1 cellular context compared by ENCODE assay signal in genomic region chr7:107147464-107148214, GRCh38.
TF ChIP-seq lines count a peak whose summit lies in the region.

No MANE protein-coding gene starts in this region.

TF ChIP-seq in K562, 482 proteins besides CTCF, POLR2A, EP300 and RAD21:
- TF ChIP-seq HDAC2 (IDR thresholded peaks at IDR 0.05) (peak; percentile 39; the same call in 1 of the 2 replicates), ZNF121 (CRISPR knock-in tag; conservative IDR thresholded peaks at IDR 0.05) (no peak), TBP (optimal IDR thresholded peaks at IDR 0.05; ENCODE audit: low read depth, low read length) (no peak), MNT (conservative IDR thresholded peaks at IDR 0.05) (0 out of 4 replicates have a peak, but pooled peaks have one; percentile 19 to 35), SMC3 (conservative IDR thresholded peaks at IDR 0.05; ENCODE audit: insufficient read depth, low read depth, low read length) (peak; percentile 61; the same call in 1 of the 2 replicates), KLF6 (CRISPR knock-in tag; IDR thresholded peaks at IDR 0.05; ENCODE audit: borderline replicate concordance) (no peak), RB1 (IDR thresholded peaks at IDR 0.05; ENCODE audit: low read depth) (peak; percentile 14; the same call in 1 of the 2 replicates), KAT2B (IDR thresholded peaks at IDR 0.05; ENCODE audit: low read depth, low read length) (no peak), MECOM (CRISPR knock-in tag; IDR thresholded peaks at IDR 0.05) (no peak), TCF15 (CRISPR knock-in tag; IDR thresholded peaks at IDR 0.05) (no peak), SMAD2 (IDR thresholded peaks at IDR 0.05; ENCODE audit: low read depth, low read length) (no peak), RFX1 (IDR thresholded peaks at IDR 0.05) (0 out of 2 replicates have a peak, but pooled peaks have one; percentile 9), WHSC1 (IDR thresholded peaks at IDR 0.05; ENCODE audit: low read length) (no peak), LARP7 (IDR thresholded peaks at IDR 0.05) (no peak), ZNF766 (CRISPR knock-in tag; conservative IDR thresholded peaks at IDR 0.05) (no peak), HMGN3 (IDR thresholded peaks at IDR 0.05; ENCODE audit: borderline replicate concordance, extremely low read depth, insufficient read length, low read depth, low read length) (no peak), ZNF561 (CRISPR knock-in tag; conservative IDR thresholded peaks at IDR 0.05) (no peak), MAFG (tag; conservative IDR thresholded peaks at IDR 0.05) (peak; percentile 70; the same call in 1 of the 2 replicates), NFE2L1 (tag; IDR thresholded peaks at IDR 0.05; ENCODE audit: borderline replicate concordance, low read depth) (peak; percentile 41; the same call in 1 of the 2 replicates), SMAD3 (CRISPR knock-in tag; conservative IDR thresholded peaks at IDR 0.05) (0 out of 2 replicates have a peak, but pooled peaks have one; percentile 31), C11orf30 (IDR thresholded peaks at IDR 0.05; ENCODE audit: low read depth) (peak; percentile 53; the same call in 1 of the 2 replicates), PHB (CRISPR knock-in tag; IDR thresholded peaks at IDR 0.05) (no peak), MIER1 (IDR thresholded peaks at IDR 0.05; ENCODE audit: low read depth) (no peak), BDP1 (IDR thresholded peaks at IDR 0.05; ENCODE audit: insufficient read depth, insufficient read length) (no peak), HMG20A (CRISPR knock-in tag; conservative IDR thresholded peaks at IDR 0.05) (0 out of 2 replicates have a peak, but pooled peaks have one; percentile 39), KLF16 (IDR thresholded peaks at IDR 0.05) (peak; percentile 48; the same call in 1 of the 2 replicates), PCBP1 (IDR thresholded peaks at IDR 0.05; ENCODE audit: low read depth, low read length, poor library complexity, severe bottlenecking) (no peak), BRD4 (IDR thresholded peaks at IDR 0.05) (0 out of 2 replicates have a peak, but pooled peaks have one; percentile 34), ZSCAN29 (IDR thresholded peaks at IDR 0.05) (no peak), KDM1A (IDR thresholded peaks at IDR 0.05) (peak; percentile 68 to 71), DEAF1 (CRISPR knock-in tag; IDR thresholded peaks at IDR 0.05) (peak; percentile 71), ZNF316 (IDR thresholded peaks at IDR 0.05) (peak; percentile 81), NFE2 (IDR thresholded peaks at IDR 0.05; ENCODE audit: low read depth) (0 out of 2 replicates have a peak, but pooled peaks have one; percentile 11), HDAC3 (IDR thresholded peaks at IDR 0.05; ENCODE audit: borderline replicate concordance, partially characterized antibody) (peak; percentile 14), ZZZ3 (IDR thresholded peaks at IDR 0.05) (peak; percentile 61; the same call in 1 of the 2 replicates), ZNF134 (CRISPR knock-in tag; conservative IDR thresholded peaks at IDR 0.05) (0 out of 2 replicates have a peak, but pooled peaks have one; percentile 28), MED1 (CRISPR knock-in tag; IDR thresholded peaks at IDR 0.05; ENCODE audit: borderline replicate concordance) (no peak), ZC3H8 (IDR thresholded peaks at IDR 0.05) (no peak), TEAD4 (IDR thresholded peaks at IDR 0.05; ENCODE audit: low read length) (peak; percentile 34; the same call in 1 of the 2 replicates), TEAD4 (CRISPR knock-in tag; IDR thresholded peaks at IDR 0.05; ENCODE audit: borderline replicate concordance) (no peak)
- TF ChIP-seq, protein P1, sequence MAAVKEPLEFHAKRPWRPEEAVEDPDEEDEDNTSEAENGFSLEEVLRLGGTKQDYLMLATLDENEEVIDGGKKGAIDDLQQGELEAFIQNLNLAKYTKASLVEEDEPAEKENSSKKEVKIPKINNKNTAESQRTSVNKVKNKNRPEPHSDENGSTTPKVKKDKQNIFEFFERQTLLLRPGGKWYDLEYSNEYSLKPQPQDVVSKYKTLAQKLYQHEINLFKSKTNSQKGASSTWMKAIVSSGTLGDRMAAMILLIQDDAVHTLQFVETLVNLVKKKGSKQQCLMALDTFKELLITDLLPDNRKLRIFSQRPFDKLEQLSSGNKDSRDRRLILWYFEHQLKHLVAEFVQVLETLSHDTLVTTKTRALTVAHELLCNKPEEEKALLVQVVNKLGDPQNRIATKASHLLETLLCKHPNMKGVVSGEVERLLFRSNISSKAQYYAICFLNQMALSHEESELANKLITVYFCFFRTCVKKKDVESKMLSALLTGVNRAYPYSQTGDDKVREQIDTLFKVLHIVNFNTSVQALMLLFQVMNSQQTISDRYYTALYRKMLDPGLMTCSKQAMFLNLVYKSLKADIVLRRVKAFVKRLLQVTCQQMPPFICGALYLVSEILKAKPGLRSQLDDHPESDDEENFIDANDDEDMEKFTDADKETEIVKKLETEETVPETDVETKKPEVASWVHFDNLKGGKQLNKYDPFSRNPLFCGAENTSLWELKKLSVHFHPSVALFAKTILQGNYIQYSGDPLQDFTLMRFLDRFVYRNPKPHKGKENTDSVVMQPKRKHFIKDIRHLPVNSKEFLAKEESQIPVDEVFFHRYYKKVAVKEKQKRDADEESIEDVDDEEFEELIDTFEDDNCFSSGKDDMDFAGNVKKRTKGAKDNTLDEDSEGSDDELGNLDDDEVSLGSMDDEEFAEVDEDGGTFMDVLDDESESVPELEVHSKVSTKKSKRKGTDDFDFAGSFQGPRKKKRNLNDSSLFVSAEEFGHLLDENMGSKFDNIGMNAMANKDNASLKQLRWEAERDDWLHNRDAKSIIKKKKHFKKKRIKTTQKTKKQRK (IDR thresholded peaks at IDR 0.05; ENCODE audit: borderline replicate concordance, low read depth, low read length): no peak
- TF ChIP-seq, protein P2, sequence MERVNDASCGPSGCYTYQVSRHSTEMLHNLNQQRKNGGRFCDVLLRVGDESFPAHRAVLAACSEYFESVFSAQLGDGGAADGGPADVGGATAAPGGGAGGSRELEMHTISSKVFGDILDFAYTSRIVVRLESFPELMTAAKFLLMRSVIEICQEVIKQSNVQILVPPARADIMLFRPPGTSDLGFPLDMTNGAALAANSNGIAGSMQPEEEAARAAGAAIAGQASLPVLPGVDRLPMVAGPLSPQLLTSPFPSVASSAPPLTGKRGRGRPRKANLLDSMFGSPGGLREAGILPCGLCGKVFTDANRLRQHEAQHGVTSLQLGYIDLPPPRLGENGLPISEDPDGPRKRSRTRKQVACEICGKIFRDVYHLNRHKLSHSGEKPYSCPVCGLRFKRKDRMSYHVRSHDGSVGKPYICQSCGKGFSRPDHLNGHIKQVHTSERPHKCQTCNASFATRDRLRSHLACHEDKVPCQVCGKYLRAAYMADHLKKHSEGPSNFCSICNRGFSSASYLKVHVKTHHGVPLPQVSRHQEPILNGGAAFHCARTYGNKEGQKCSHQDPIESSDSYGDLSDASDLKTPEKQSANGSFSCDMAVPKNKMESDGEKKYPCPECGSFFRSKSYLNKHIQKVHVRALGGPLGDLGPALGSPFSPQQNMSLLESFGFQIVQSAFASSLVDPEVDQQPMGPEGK (CRISPR knock-in tag; IDR thresholded peaks at IDR 0.05; ENCODE audit: borderline replicate concordance): no peak
- TF ChIP-seq, protein P3, sequence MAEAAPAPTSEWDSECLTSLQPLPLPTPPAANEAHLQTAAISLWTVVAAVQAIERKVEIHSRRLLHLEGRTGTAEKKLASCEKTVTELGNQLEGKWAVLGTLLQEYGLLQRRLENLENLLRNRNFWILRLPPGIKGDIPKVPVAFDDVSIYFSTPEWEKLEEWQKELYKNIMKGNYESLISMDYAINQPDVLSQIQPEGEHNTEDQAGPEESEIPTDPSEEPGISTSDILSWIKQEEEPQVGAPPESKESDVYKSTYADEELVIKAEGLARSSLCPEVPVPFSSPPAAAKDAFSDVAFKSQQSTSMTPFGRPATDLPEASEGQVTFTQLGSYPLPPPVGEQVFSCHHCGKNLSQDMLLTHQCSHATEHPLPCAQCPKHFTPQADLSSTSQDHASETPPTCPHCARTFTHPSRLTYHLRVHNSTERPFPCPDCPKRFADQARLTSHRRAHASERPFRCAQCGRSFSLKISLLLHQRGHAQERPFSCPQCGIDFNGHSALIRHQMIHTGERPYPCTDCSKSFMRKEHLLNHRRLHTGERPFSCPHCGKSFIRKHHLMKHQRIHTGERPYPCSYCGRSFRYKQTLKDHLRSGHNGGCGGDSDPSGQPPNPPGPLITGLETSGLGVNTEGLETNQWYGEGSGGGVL (CRISPR knock-in tag; IDR thresholded peaks at IDR 0.05): no peak
- TF ChIP-seq, protein P4, sequence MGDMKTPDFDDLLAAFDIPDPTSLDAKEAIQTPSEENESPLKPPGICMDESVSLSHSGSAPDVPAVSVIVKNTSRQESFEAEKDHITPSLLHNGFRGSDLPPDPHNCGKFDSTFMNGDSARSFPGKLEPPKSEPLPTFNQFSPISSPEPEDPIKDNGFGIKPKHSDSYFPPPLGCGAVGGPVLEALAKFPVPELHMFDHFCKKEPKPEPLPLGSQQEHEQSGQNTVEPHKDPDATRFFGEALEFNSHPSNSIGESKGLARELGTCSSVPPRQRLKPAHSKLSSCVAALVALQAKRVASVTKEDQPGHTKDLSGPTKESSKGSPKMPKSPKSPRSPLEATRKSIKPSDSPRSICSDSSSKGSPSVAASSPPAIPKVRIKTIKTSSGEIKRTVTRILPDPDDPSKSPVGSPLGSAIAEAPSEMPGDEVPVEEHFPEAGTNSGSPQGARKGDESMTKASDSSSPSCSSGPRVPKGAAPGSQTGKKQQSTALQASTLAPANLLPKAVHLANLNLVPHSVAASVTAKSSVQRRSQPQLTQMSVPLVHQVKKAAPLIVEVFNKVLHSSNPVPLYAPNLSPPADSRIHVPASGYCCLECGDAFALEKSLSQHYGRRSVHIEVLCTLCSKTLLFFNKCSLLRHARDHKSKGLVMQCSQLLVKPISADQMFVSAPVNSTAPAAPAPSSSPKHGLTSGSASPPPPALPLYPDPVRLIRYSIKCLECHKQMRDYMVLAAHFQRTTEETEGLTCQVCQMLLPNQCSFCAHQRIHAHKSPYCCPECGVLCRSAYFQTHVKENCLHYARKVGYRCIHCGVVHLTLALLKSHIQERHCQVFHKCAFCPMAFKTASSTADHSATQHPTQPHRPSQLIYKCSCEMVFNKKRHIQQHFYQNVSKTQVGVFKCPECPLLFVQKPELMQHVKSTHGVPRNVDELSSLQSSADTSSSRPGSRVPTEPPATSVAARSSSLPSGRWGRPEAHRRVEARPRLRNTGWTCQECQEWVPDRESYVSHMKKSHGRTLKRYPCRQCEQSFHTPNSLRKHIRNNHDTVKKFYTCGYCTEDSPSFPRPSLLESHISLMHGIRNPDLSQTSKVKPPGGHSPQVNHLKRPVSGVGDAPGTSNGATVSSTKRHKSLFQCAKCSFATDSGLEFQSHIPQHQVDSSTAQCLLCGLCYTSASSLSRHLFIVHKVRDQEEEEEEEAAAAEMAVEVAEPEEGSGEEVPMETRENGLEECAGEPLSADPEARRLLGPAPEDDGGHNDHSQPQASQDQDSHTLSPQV (IDR thresholded peaks at IDR 0.05): 0 out of 2 replicates have a peak, but pooled peaks have one; percentile 53
TF ChIP-seq in K562: peak in this region for 21.
